20 cellular contexts compared by ENCODE assay signal in the genomic region with DNA sequence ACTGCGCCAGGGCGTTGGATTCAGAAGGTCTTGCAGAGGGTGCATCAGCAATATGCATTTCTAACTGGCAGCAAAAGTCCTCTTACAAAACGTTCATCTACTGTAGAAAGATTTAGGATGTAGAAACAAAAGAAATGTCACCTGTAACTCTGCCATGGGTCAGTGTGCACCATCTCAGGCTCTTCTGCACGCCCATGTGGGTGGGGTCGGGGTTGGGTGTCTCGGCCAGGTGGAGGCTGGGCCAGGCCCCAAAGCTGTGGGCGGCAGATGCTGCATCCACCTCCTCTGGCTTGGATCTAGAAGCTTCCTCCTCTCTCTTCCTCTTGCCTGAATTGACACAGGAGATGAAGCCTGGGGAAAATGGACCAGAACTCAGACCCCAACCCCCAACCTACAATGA.
DNase-seq lines count a peak whose midpoint lies in the region; ATAC-seq and TF ChIP-seq lines count a peak whose summit lies in the region.
"Had no signal": no experiment of that assay in that cellular context is flagged by ENCODE, and none has a peak within 500 bp of the region (broad histone marks: within the 10 kb centered on the region; RNA-seq: fewer than 3 reads in every experiment).

No MANE protein-coding gene starts in this region.

- H4K20me1 ChIP-seq in H9 (ENCODE audit: control insufficient read depth, insufficient read depth, insufficient read length): no peaks in the 10 kb centered on the region
- H4K20me1 ChIP-seq: BLaER1 had no signal

- no peak overlapping the region for H2AK5ac ChIP-seq in H9 (ENCODE audit: insufficient read length, low read length)

- no peaks in the 10 kb centered on the region for H3K79me1 ChIP-seq in H9 (ENCODE audit: insufficient read depth, low read depth, low read length, poor library complexity, severe bottlenecking)

- no peak overlapping the region for H2BK20ac ChIP-seq in H9 (ENCODE audit: low read depth, low read length, poor library complexity, severe bottlenecking)

- H3K27me3 Mint-ChIP-seq in H9 (ENCODE audit: low read depth): peaks cover 4% of the 10 kb centered on the region
- H3K27me3 Mint-ChIP-seq in stimulated activated naive B cell treated with anti-CD40 and anti-IgM and Interleukin-4, amounts not matched to agents 10 μg/mL and 1 μg/mL and 100 μg/mL, for 72 hours: peaks cover 21 to 29% of the 10 kb centered on the region in 2 donors

- H3K9me3 Mint-ChIP-seq in H9: peaks cover 16 to 22% of the 10 kb centered on the region in 2 experiments
- H3K9me3 Mint-ChIP-seq in stimulated activated naive B cell treated with anti-CD40 and anti-IgM and Interleukin-4, amounts not matched to agents 10 μg/mL and 1 μg/mL and 100 μg/mL, for 72 hours: peaks cover 3 to 8% of the 10 kb centered on the region in 2 donors

- H3K27ac ChIP-seq in H9 (ENCODE audit: insufficient read length, low read depth, low read length) (no peak overlapping the region), prostate gland (no peak overlapping the region)
- H3K27ac ChIP-seq: BLaER1 had no signal

- H3K36me3 Mint-ChIP-seq in H9 (ENCODE audit: insufficient read depth in 1 of 3, low read depth in 3 of 3): peaks cover 0 to 23% (median 7%) of the 10 kb centered on the region in 3 experiments; a peak in 4 of 7 replicates
- H3K36me3 Mint-ChIP-seq in stimulated activated naive B cell treated with anti-CD40 and anti-IgM and Interleukin-4, amounts not matched to agents 10 μg/mL and 1 μg/mL and 100 μg/mL, for 72 hours: peaks cover 0 to 4% of the 10 kb centered on the region in 2 donors
- H3K36me3 Mint-ChIP-seq: CD14-positive monocyte; CD4-positive, alpha-beta memory T cell had no signal

- no peaks in the 10 kb centered on the region for H3K79me2 ChIP-seq in H9 (ENCODE audit: insufficient read depth, low read length)

- H3K4me2 ChIP-seq in H9 (ENCODE audit: insufficient read depth, insufficient read length, low read length): no peak overlapping the region
- H3K4me2 ChIP-seq: BLaER1, GM23338 had no signal

- H3T11ph ChIP-seq in H9 (ENCODE audit: low read length): no peak overlapping the region

- intact Hi-C loops in prostate gland (cut with DNase I): no loop called here

- no peak for TF ChIP-seq POLR2A in prostate gland (IDR thresholded peaks at IDR 0.05)

- no peak overlapping the region for H4K91ac ChIP-seq in H9 (ENCODE audit: insufficient read length, low read depth, low read length)

- H3K4me3 Mint-ChIP-seq in H9: no peak overlapping the region
- no peak overlapping the region for H3K4me3 Mint-ChIP-seq in stimulated activated naive B cell treated with anti-CD40 and anti-IgM and Interleukin-4, amounts not matched to agents 10 μg/mL and 1 μg/mL and 100 μg/mL, for 72 hours
- H3K4me3 Mint-ChIP-seq: CD14-positive monocyte; CD4-positive, alpha-beta memory T cell; GM23338; HFFc6 had no signal

- no peak for TF ChIP-seq CTCF in H9 (conservative IDR thresholded peaks at IDR 0.05)
- TF ChIP-seq CTCF in prostate gland (IDR thresholded peaks at IDR 0.05): no peak

- H2BK5ac ChIP-seq in H9 (ENCODE audit: insufficient read length, low read length): no peak overlapping the region

- peak; percentile 12 for DNase-seq in H9
- peak; percentile 29 for DNase-seq in islet precursor cell
- DNase-seq in stimulated activated naive B cell treated with anti-CD40 and anti-IgM and Interleukin-4, amounts not matched to agents 10 μg/mL and 1 μg/mL and 100 μg/mL, for 72 hours: no peak
- no peak for DNase-seq in prostate gland (ENCODE audit: low spot score)
- DNase-seq in NCI-H82 treated with DMSO at 0.1 percent for 48 hours (lab: John Stamatoyannopoulos, UW; ENCODE audit: unreplicated experiment): no peak
- no peak for DNase-seq in COLO668 (lab: John Stamatoyannopoulos, UW; ENCODE audit: unreplicated experiment)
- DNase-seq: 8988T; CD4-positive, alpha-beta memory T cell; COR-L47; DMS 273 treated with DMSO at 0.1 percent for 48 hours; EL; HFFc6 had no signal

- WGBS in H9 (ENCODE audit: extremely low coverage, insufficient read length, low lambda C conversion rate): no CpG with 5 or more reads among the region's 7 CpGs
- WGBS in prostate gland: 78% methylated on average over 7 of the region's 7 CpGs

- no peak overlapping the region for H4K5ac ChIP-seq in H9 (ENCODE audit: insufficient read length, low read depth, low read length)

- H3K14ac ChIP-seq in H9 (ENCODE audit: insufficient read depth, low read length): no peak overlapping the region

- H3K18ac ChIP-seq in H9 (ENCODE audit: insufficient read length, low read depth, low read length): no peak overlapping the region

- H3K9ac ChIP-seq in H9 (ENCODE audit: extremely low read depth, insufficient read length, low read length): no peak overlapping the region
- H3K9ac ChIP-seq: BLaER1 had no signal

- no peak overlapping the region; a peak in 1 of 7 replicates for H3K27ac Mint-ChIP-seq in H9
- H3K27ac Mint-ChIP-seq in stimulated activated naive B cell treated with anti-CD40 and anti-IgM and Interleukin-4, amounts not matched to agents 10 μg/mL and 1 μg/mL and 100 μg/mL, for 72 hours: peak overlapping the region; percentile 51
- H3K27ac Mint-ChIP-seq: CD14-positive monocyte, GM23338, HFFc6, IgD-negative memory B cell had no signal

- no peak overlapping the region for H3K56ac ChIP-seq in H9 (ENCODE audit: insufficient read length, low read depth, low read length)

- ATAC-seq in stimulated activated naive B cell treated with anti-CD40 and anti-IgM and Interleukin-4, amounts not matched to agents 10 μg/mL and 1 μg/mL and 100 μg/mL, for 72 hours (replicated peaks): no peak
- no peak for ATAC-seq in GM19023 (IDR thresholded peaks at IDR 0.05; ENCODE audit: unreplicated experiment)
- ATAC-seq: GM23338, HCT116, HepG2 had no signal

- H3K23me2 ChIP-seq in H9 (ENCODE audit: insufficient read length, low read depth, low read length, poor library complexity, severe bottlenecking): no peaks in the 10 kb centered on the region

- H3K4me3 ChIP-seq in neuron (ENCODE audit: low read length): no peak overlapping the region
- no peak overlapping the region for H3K4me3 ChIP-seq in prostate gland
- H3K4me3 ChIP-seq: BLaER1, GM23338 had no signal

- H2BK120ac ChIP-seq in H9 (ENCODE audit: low read depth, low read length, poor library complexity, severe bottlenecking): no peak overlapping the region

- H3K23ac ChIP-seq in H9 (ENCODE audit: insufficient read length, low read depth, low read length): no peak overlapping the region

- no peaks in the 10 kb centered on the region for H3K27me3 ChIP-seq in H9 (ENCODE audit: insufficient read depth, low read length)
- no peaks in the 10 kb centered on the region for H3K27me3 ChIP-seq in neuron (ENCODE audit: insufficient read depth, low read length)
- H3K27me3 ChIP-seq in prostate gland (replicated peaks; ENCODE audit: insufficient read depth): no peaks in the 10 kb centered on the region
- H3K27me3 ChIP-seq: BLaER1 had no signal

- no peak overlapping the region for H3K4ac ChIP-seq in H9 (ENCODE audit: low read depth, low read length)

- H2BK12ac ChIP-seq in H9 (ENCODE audit: insufficient read length, low read depth, low read length): no peak overlapping the region

- peaks cover 6% of the 10 kb centered on the region for H3K9me3 ChIP-seq in H9 (ENCODE audit: control insufficient read depth, low read depth, low read length)
- no peaks in the 10 kb centered on the region for H3K9me3 ChIP-seq in neuron (ENCODE audit: low read length)
- no peaks in the 10 kb centered on the region for H3K9me3 ChIP-seq in prostate gland
- H3K9me3 ChIP-seq: BLaER1 had no signal

- peaks cover 5% of the 10 kb centered on the region; the same call in 1 of the 2 replicates for H3K4me1 ChIP-seq in H9 (ENCODE audit: insufficient read depth, low read length)
- H3K4me1 ChIP-seq in neuron (ENCODE audit: insufficient read depth, low read length): no peaks in the 10 kb centered on the region
- H3K4me1 ChIP-seq in prostate gland (replicated peaks): no peaks in the 10 kb centered on the region

- H3K4me1 Mint-ChIP-seq in H9: peaks cover 13 to 16% of the 10 kb centered on the region in 2 experiments
- peaks cover 3 to 4% of the 10 kb centered on the region in 2 donors for H3K4me1 Mint-ChIP-seq in stimulated activated naive B cell treated with anti-CD40 and anti-IgM and Interleukin-4, amounts not matched to agents 10 μg/mL and 1 μg/mL and 100 μg/mL, for 72 hours
- H3K4me1 Mint-ChIP-seq: CD14-positive monocyte; CD4-positive, alpha-beta memory T cell had no signal

- H3K36me3 ChIP-seq in neuron (ENCODE audit: insufficient read depth, low read length): no peaks in the 10 kb centered on the region
- no peaks in the 10 kb centered on the region for H3K36me3 ChIP-seq in prostate gland
- H3K36me3 ChIP-seq: BLaER1 had no signal

- H2BK15ac ChIP-seq in H9 (ENCODE audit: low read depth, low read length): no peak overlapping the region

- H4K8ac ChIP-seq in H9 (replicated peaks; ENCODE audit: insufficient read length, low read depth, low read length): no peak overlapping the region

- H2AFZ ChIP-seq in H9 (ENCODE audit: low read length) (no peak overlapping the region), neuron (ENCODE audit: low read depth, low read length) (peak overlapping the region; percentile 50)
- H2AFZ ChIP-seq: GM23338 had no signal

Comparison
In these comparisons a context has a peak if more than half of its experiments do, and no peak if none do; other contexts are left out.
1. DNase-seq: peak in H9 (single experiment) and islet precursor cell (single experiment); none in stimulated activated naive B cell treated with anti-CD40 and anti-IgM and Interleukin-4, amounts not matched to agents 10 μg/mL and 1 μg/mL and 100 μg/mL, for 72 hours (single experiment), prostate gland (single experiment), NCI-H82 treated with DMSO at 0.1 percent for 48 hours (single experiment) and COLO668 (single experiment).